ENCODE assay signal across 1 cellular context in genomic region chr1:161402446-161402845, GRCh38.
TF ChIP-seq lines count a peak whose summit lies in the region.

No MANE protein-coding gene starts in this region.

TF ChIP-seq in GM23338, 12 proteins besides CTCF, POLR2A, EP300 and RAD21:
- TF ChIP-seq ZNF462 (CRISPR knock-in tag; IDR thresholded peaks at IDR 0.05) (no peak), STAT1 (IDR thresholded peaks at IDR 0.05; ENCODE audit: unreplicated experiment) (no peak), NANOG (IDR thresholded peaks at IDR 0.05; ENCODE audit: borderline replicate concordance) (no peak), ETS1 (IDR thresholded peaks at IDR 0.05) (no peak), EZH2phosphoT487 (IDR thresholded peaks at IDR 0.05; ENCODE audit: unreplicated experiment) (no peak), JUNB (IDR thresholded peaks at IDR 0.05; ENCODE audit: unreplicated experiment) (no peak), ZNF114 (CRISPR knock-in tag; IDR thresholded peaks at IDR 0.05) (no peak), EZH2 (IDR thresholded peaks at IDR 0.05; ENCODE audit: low read depth, unreplicated experiment) (no peak), CREB1 (CRISPR knock-in tag; IDR thresholded peaks at IDR 0.05; ENCODE audit: low read depth) (no peak), ZNF331 (CRISPR knock-in tag; IDR thresholded peaks at IDR 0.05; ENCODE audit: low read depth) (no peak), POLR2AphosphoS5 (IDR thresholded peaks at IDR 0.05; ENCODE audit: low read depth) (no peak)
- TF ChIP-seq, protein P1, sequence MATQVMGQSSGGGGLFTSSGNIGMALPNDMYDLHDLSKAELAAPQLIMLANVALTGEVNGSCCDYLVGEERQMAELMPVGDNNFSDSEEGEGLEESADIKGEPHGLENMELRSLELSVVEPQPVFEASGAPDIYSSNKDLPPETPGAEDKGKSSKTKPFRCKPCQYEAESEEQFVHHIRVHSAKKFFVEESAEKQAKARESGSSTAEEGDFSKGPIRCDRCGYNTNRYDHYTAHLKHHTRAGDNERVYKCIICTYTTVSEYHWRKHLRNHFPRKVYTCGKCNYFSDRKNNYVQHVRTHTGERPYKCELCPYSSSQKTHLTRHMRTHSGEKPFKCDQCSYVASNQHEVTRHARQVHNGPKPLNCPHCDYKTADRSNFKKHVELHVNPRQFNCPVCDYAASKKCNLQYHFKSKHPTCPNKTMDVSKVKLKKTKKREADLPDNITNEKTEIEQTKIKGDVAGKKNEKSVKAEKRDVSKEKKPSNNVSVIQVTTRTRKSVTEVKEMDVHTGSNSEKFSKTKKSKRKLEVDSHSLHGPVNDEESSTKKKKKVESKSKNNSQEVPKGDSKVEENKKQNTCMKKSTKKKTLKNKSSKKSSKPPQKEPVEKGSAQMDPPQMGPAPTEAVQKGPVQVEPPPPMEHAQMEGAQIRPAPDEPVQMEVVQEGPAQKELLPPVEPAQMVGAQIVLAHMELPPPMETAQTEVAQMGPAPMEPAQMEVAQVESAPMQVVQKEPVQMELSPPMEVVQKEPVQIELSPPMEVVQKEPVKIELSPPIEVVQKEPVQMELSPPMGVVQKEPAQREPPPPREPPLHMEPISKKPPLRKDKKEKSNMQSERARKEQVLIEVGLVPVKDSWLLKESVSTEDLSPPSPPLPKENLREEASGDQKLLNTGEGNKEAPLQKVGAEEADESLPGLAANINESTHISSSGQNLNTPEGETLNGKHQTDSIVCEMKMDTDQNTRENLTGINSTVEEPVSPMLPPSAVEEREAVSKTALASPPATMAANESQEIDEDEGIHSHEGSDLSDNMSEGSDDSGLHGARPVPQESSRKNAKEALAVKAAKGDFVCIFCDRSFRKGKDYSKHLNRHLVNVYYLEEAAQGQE (IDR thresholded peaks at IDR 0.05; ENCODE audit: unreplicated experiment) = no peak
